Comparison of ENCODE assay signal across 17 cellular contexts in genomic region chr9:107397076-107398049, GRCh38.
A peak's percentile ranks its signal among the peaks of the same experiment; 100 is the strongest.
DNase-seq lines count a peak whose midpoint lies in the region; ATAC-seq, FAIRE-seq and TF ChIP-seq lines count a peak whose summit lies in the region.
"Had no signal": no experiment of that assay in that cellular context is flagged by ENCODE, and none has a peak within 500 bp of the region (broad histone marks: within the 10 kb centered on the region; RNA-seq: fewer than 3 reads in every experiment).

No MANE protein-coding gene starts in this region.

- H3K9me3 Mint-ChIP-seq in stimulated activated naive CD8-positive, alpha-beta T cell treated with anti-CD3 and anti-CD28 coated beads, Interleukin-15, amount 100 ng/mL, for 72 hours = no peaks in the 10 kb centered on the region
- H3K9me3 Mint-ChIP-seq in activated naive CD8-positive, alpha-beta T cell treated with anti-CD3 and anti-CD28 coated beads, Interleukin-2, amount 50 U/mL, for 24 hours = no peaks in the 10 kb centered on the region
- H3K9me3 Mint-ChIP-seq: activated naive CD8-positive, alpha-beta T cell treated with anti-CD3 and anti-CD28 coated beads, Interleukin-2, amount 10 ng/mL, durations not matched to agents 7 days and 5 days had no signal

- H3K4me1 Mint-ChIP-seq in stimulated activated naive CD8-positive, alpha-beta T cell treated with anti-CD3 and anti-CD28 coated beads, Interleukin-15, amount 100 ng/mL, for 72 hours = no peaks in the 10 kb centered on the region
- no peaks in the 10 kb centered on the region for H3K4me1 Mint-ChIP-seq in activated naive CD8-positive, alpha-beta T cell treated with anti-CD3 and anti-CD28 coated beads, Interleukin-2, amount 50 U/mL, for 24 hours
- H3K4me1 Mint-ChIP-seq: activated naive CD8-positive, alpha-beta T cell treated with anti-CD3 and anti-CD28 coated beads, Interleukin-2, amount 10 ng/mL, durations not matched to agents 7 days and 5 days had no signal

- H3K4me1 ChIP-seq in kidney (ENCODE audit: control insufficient read depth in 1 of 2, insufficient read depth in 1 of 2, low read depth in 1 of 2, low read length in 2 of 2) = no peaks in the 10 kb centered on the region

- TF ChIP-seq CTCF in foreskin fibroblast (IDR thresholded peaks at IDR 0.05; ENCODE audit: low read depth, low read length) (no peak), kidney (IDR thresholded peaks at IDR 0.05; ENCODE audit: borderline replicate concordance, extremely low read depth, insufficient read depth) (no peak)

- ATAC-seq in stimulated activated naive CD8-positive, alpha-beta T cell treated with anti-CD3 and anti-CD28 coated beads, Interleukin-15, amount 100 ng/mL, for 72 hours = peak; percentile 43
- ATAC-seq in stimulated activated naive CD8-positive, alpha-beta T cell treated with anti-CD3 and anti-CD28 coated beads, Interleukin-15, Interleukin-2, amounts not matched to agents 100 U/mL and 50 U/mL, for 24 hours = no peak
- no peak for ATAC-seq in activated naive CD8-positive, alpha-beta T cell treated with anti-CD3 and anti-CD28 coated beads, Interleukin-2, amount 50 U/mL, for 24 hours
- ATAC-seq: left ventricle myocardium superior had no signal

- H3K27me3 Mint-ChIP-seq in stimulated activated naive CD8-positive, alpha-beta T cell treated with anti-CD3 and anti-CD28 coated beads, Interleukin-15, amount 100 ng/mL, for 72 hours = peaks cover 13% of the 10 kb centered on the region
- peaks cover 3% of the 10 kb centered on the region for H3K27me3 Mint-ChIP-seq in activated naive CD8-positive, alpha-beta T cell treated with anti-CD3 and anti-CD28 coated beads, Interleukin-2, amount 50 U/mL, for 24 hours
- H3K27me3 Mint-ChIP-seq: activated naive CD8-positive, alpha-beta T cell treated with anti-CD3 and anti-CD28 coated beads, Interleukin-2, amount 10 ng/mL, durations not matched to agents 7 days and 5 days had no signal

- H3K36me3 Mint-ChIP-seq in activated naive CD8-positive, alpha-beta T cell treated with anti-CD3 and anti-CD28 coated beads, Interleukin-2, amount 50 U/mL, for 24 hours (ENCODE audit: low read depth) = no peaks in the 10 kb centered on the region
- H3K36me3 Mint-ChIP-seq: activated naive CD8-positive, alpha-beta T cell treated with anti-CD3 and anti-CD28 coated beads, Interleukin-2, amount 10 ng/mL, durations not matched to agents 7 days and 5 days had no signal

- no peaks in the 10 kb centered on the region for H3K9me3 ChIP-seq in kidney (ENCODE audit: control insufficient read depth in 1 of 2, low read length in 2 of 2)
- H3K9me3 ChIP-seq: upper lobe of left lung had no signal

- POLR2A ChIA-PET in HEK293T (lab: Yijun Ruan, JAX) = no interaction called here

- CTCF ChIA-PET in HEK293T (lab: Yijun Ruan, JAX) = interaction anchor here (0.6 kb wide), 2 partner anchors 14 to 68 kb away, joined by 3 read pairs; no protein-coding TSS in a partner anchor

- H3K4me3 Mint-ChIP-seq in stimulated activated naive CD8-positive, alpha-beta T cell treated with anti-CD3 and anti-CD28 coated beads, Interleukin-15, amount 100 ng/mL, for 72 hours = no peak overlapping the region
- no peak overlapping the region for H3K4me3 Mint-ChIP-seq in activated naive CD8-positive, alpha-beta T cell treated with anti-CD3 and anti-CD28 coated beads, Interleukin-2, amount 50 U/mL, for 24 hours
- H3K4me3 Mint-ChIP-seq: activated naive CD8-positive, alpha-beta T cell treated with anti-CD3 and anti-CD28 coated beads, Interleukin-2, amount 10 ng/mL, durations not matched to agents 7 days and 5 days had no signal

- H3K27ac ChIP-seq in kidney (ENCODE audit: low read depth in 2 of 2, low read length in 2 of 2) = no peak overlapping the region

- FAIRE-seq in kidney (lab: Jason Lieb, UNC) = no peak

- no peak for DNase-seq in stimulated activated naive CD8-positive, alpha-beta T cell treated with anti-CD3 and anti-CD28 coated beads, Interleukin-15, amount 100 ng/mL, for 72 hours
- DNase-seq in stimulated activated naive CD8-positive, alpha-beta T cell treated with anti-CD3 and anti-CD28 coated beads, Interleukin-15, Interleukin-2, amounts not matched to agents 100 U/mL and 50 U/mL, for 24 hours = no peak
- DNase-seq in RPMI8226 (peak; percentile 43), foreskin fibroblast (peak; percentile 50 to 68), kidney (no peak), NCI-H510A treated with DMSO at 0.1 percent for 48 hours (lab: John Stamatoyannopoulos, UW) (no peak), HEK293T (ENCODE audit: extremely low spot score) (no peak)
- no peak for DNase-seq in activated naive CD8-positive, alpha-beta T cell treated with anti-CD3 and anti-CD28 coated beads, Interleukin-2, amount 50 U/mL, for 24 hours
- DNase-seq: ACHN; activated naive CD8-positive, alpha-beta T cell treated with anti-CD3 and anti-CD28 coated beads, Interleukin-2, amount 10 ng/mL, durations not matched to agents 7 days and 5 days; dermis blood vessel endothelial cell; DMS79 treated with DMSO at 0.1 percent for 48 hours; glutamatergic neuron; KBM-7; left ventricle myocardium superior; stimulated activated CD4-positive, alpha-beta T cell treated with anti-CD3 and anti-CD28 coated beads, Interleukin-12 subunit alpha, Interleukin-12 subunit beta, amount 100 ng/mL, for 4 hours had no signal

- H3K27ac Mint-ChIP-seq in stimulated activated naive CD8-positive, alpha-beta T cell treated with anti-CD3 and anti-CD28 coated beads, Interleukin-15, amount 100 ng/mL, for 72 hours = no peak overlapping the region
- H3K27ac Mint-ChIP-seq in activated naive CD8-positive, alpha-beta T cell treated with anti-CD3 and anti-CD28 coated beads, Interleukin-2, amount 50 U/mL, for 24 hours = no peak overlapping the region
- H3K27ac Mint-ChIP-seq: activated naive CD8-positive, alpha-beta T cell treated with anti-CD3 and anti-CD28 coated beads, Interleukin-2, amount 10 ng/mL, durations not matched to agents 7 days and 5 days had no signal

- H3K9ac ChIP-seq in kidney (ENCODE audit: low read length in 2 of 2) = no peak overlapping the region

- H3K4me3 ChIP-seq in foreskin fibroblast (ENCODE audit: low read depth in 1 of 2, low read length in 2 of 2) = no peak overlapping the region
- no peak overlapping the region for H3K4me3 ChIP-seq in kidney (ENCODE audit: low read length in 2 of 2)
- H3K4me3 ChIP-seq: upper lobe of left lung had no signal

- intact Hi-C loops in kidney (cut with DNase I) = no loop called here

- no peaks in the 10 kb centered on the region for H3K36me3 ChIP-seq in kidney (ENCODE audit: control insufficient read depth in 1 of 2, insufficient read depth in 2 of 2, low read length in 2 of 2)
- H3K36me3 ChIP-seq: upper lobe of left lung had no signal

TF ChIP-seq in HEK293T, 16 proteins besides CTCF, POLR2A, EP300 and RAD21:
- TF ChIP-seq ELF4 (IDR thresholded peaks at IDR 0.05) = no peak
- no peak for TF ChIP-seq FOXA1 (IDR thresholded peaks at IDR 0.05)

Comparison
In these comparisons a context has a peak if more than half of its experiments do, and no peak if none do; other contexts are left out.
1. DNase-seq: peak in RPMI8226 (single experiment) and foreskin fibroblast (2 of 2); none in stimulated activated naive CD8-positive, alpha-beta T cell treated with anti-CD3 and anti-CD28 coated beads, Interleukin-15, amount 100 ng/mL, for 72 hours (0 of 2), stimulated activated naive CD8-positive, alpha-beta T cell treated with anti-CD3 and anti-CD28 coated beads, Interleukin-15, Interleukin-2, amounts not matched to agents 100 U/mL and 50 U/mL, for 24 hours (single experiment), activated naive CD8-positive, alpha-beta T cell treated with anti-CD3 and anti-CD28 coated beads, Interleukin-2, amount 50 U/mL, for 24 hours (single experiment), kidney (single experiment), NCI-H510A treated with DMSO at 0.1 percent for 48 hours (single experiment) and HEK293T (single experiment).